Comparison of ENCODE assay signal across 10 cellular contexts in genomic region chr3:69161587-69162196, GRCh38. TPM values are rescaled to one million over a fixed set of nuclear protein-coding genes. Genes with fewer than 3 reads are reported as not detected.
DNase-seq lines count a peak whose midpoint lies in the region; FAIRE-seq and TF ChIP-seq lines count a peak whose summit lies in the region.
"Had no signal": no experiment of that assay in that cellular context is flagged by ENCODE, and none has a peak within 500 bp of the region (broad histone marks: within the 10 kb centered on the region; RNA-seq: fewer than 3 reads in every experiment).

No MANE protein-coding gene starts in this region.

- H4K12ac ChIP-seq in trophoblast cell (ENCODE audit: low read depth, low read length) = no peak overlapping the region

- peak; percentile 42 for DNase-seq in DMS53 (lab: John Stamatoyannopoulos, UW)
- no peak for DNase-seq in DMS53 treated with DMSO at 0.1 percent for 48 hours (lab: John Stamatoyannopoulos, UW; ENCODE audit: unreplicated experiment)
- DNase-seq in H54 (ENCODE audit: insufficient read length, low spot score) = no peak
- peak; percentile 51 for DNase-seq in NCI-H460 (ENCODE audit: extremely low read depth, low read depth)
- peak; percentile 13 for DNase-seq in activated T-helper 2 cell treated with anti-CD3 and anti-CD28 coated beads, Interferon-gamma antibody, Interleukin-2, Interleukin-4, amounts not matched to agents 10 μg/mL and 5 μg/mL and 100 μg/mL, durations not matched to agents 14 hours and 24 hours and 36 hours (ENCODE audit: low spot score)
- peak; percentile 45 for DNase-seq in glomerular visceral epithelial cell (ENCODE audit: extremely low spot score)
- peak; percentile 18 to 80 for DNase-seq in trophoblast cell
- no peak for DNase-seq in HuH-7.5 (ENCODE audit: low spot score)

- no peak overlapping the region for H2BK12ac ChIP-seq in trophoblast cell (ENCODE audit: low read length)

- no peak overlapping the region for H2AFZ ChIP-seq in trophoblast cell (ENCODE audit: insufficient read depth, low read length, poor library complexity)

- H4K8ac ChIP-seq in trophoblast cell (ENCODE audit: low read depth, low read length) = no peak overlapping the region

- H3K9me3 ChIP-seq in trophoblast cell (ENCODE audit: insufficient read depth, low read depth, low read length) = no peaks in the 10 kb centered on the region
- H3K9me3 ChIP-seq: BLaER1 treated with 17β-estradiol and CSF1 and Interleukin-3, amounts not matched to agents 10 nM and 100 nM had no signal

- H3K9ac ChIP-seq in trophoblast cell (ENCODE audit: low read length) = no peak overlapping the region
- H3K9ac ChIP-seq: BLaER1 treated with 17β-estradiol and CSF1 and Interleukin-3, amounts not matched to agents 10 nM and 100 nM had no signal

- peaks cover 7% of the 10 kb centered on the region for H3K27me3 Mint-ChIP-seq in activated T-helper 2 cell treated with anti-CD3 and anti-CD28 coated beads, Interferon-gamma antibody, Interleukin-2, Interleukin-4, amounts not matched to agents 10 μg/mL and 5 μg/mL and 100 μg/mL, durations not matched to agents 14 hours and 24 hours and 36 hours (ENCODE audit: low read depth)

- H3K79me1 ChIP-seq in trophoblast cell (ENCODE audit: low read length) = no peaks in the 10 kb centered on the region

- H3K27ac ChIP-seq in trophoblast cell (ENCODE audit: low read depth, low read length) = no peak overlapping the region
- H3K27ac ChIP-seq: BLaER1 treated with 17β-estradiol and CSF1 and Interleukin-3, amounts not matched to agents 10 nM and 100 nM had no signal

- H3K23ac ChIP-seq in trophoblast cell (ENCODE audit: low read length) = no peak overlapping the region

- no peaks in the 10 kb centered on the region for H3K79me2 ChIP-seq in trophoblast cell (ENCODE audit: control insufficient read depth, insufficient read depth, low read length, poor library complexity)

- H3K14ac ChIP-seq in trophoblast cell (ENCODE audit: low read length) = no peak overlapping the region

- H3K4me3 ChIP-seq in trophoblast cell (ENCODE audit: low read depth, low read length) = no peak overlapping the region
- H3K4me3 ChIP-seq: BLaER1 treated with 17β-estradiol and CSF1 and Interleukin-3, amounts not matched to agents 10 nM and 100 nM had no signal

- no CpG with 5 or more reads among the region's 4 CpGs for WGBS in trophoblast cell (ENCODE audit: extremely low coverage, insufficient coverage, insufficient read length)

- no peak overlapping the region for H3K4ac ChIP-seq in trophoblast cell (ENCODE audit: low read depth, low read length)

- FAIRE-seq in H54 (lab: Jason Lieb, UNC) = peak; percentile 69

- H3K18ac ChIP-seq in trophoblast cell (ENCODE audit: low read length) = no peak overlapping the region

- intact Hi-C loops in activated T-helper 2 cell treated with anti-CD3 and anti-CD28 coated beads, Interferon-gamma antibody, Interleukin-2, Interleukin-4, amounts not matched to agents 10 μg/mL and 5 μg/mL and 100 μg/mL, durations not matched to agents 14 hours and 24 hours and 36 hours (cut with micrococcal nuclease) = loop anchor here (1.0 to 5.0 kb wide), 5 partner anchors 36 to 509 kb away; partner anchors contain the start of gene LMOD3

- no peak overlapping the region for H3K4me3 Mint-ChIP-seq in activated T-helper 2 cell treated with anti-CD3 and anti-CD28 coated beads, Interferon-gamma antibody, Interleukin-2, Interleukin-4, amounts not matched to agents 10 μg/mL and 5 μg/mL and 100 μg/mL, durations not matched to agents 14 hours and 24 hours and 36 hours (ENCODE audit: low read depth)

- H4K91ac ChIP-seq in trophoblast cell (ENCODE audit: low read depth, low read length) = no peak overlapping the region

- no peaks in the 10 kb centered on the region for H3K36me3 ChIP-seq in trophoblast cell (ENCODE audit: control insufficient read depth in 1 of 2, insufficient read depth in 2 of 2, low read length in 2 of 2)

- no peak overlapping the region for H3K27ac Mint-ChIP-seq in activated T-helper 2 cell treated with anti-CD3 and anti-CD28 coated beads, Interferon-gamma antibody, Interleukin-2, Interleukin-4, amounts not matched to agents 10 μg/mL and 5 μg/mL and 100 μg/mL, durations not matched to agents 14 hours and 24 hours and 36 hours
- H3K27ac Mint-ChIP-seq: activated naive CD4-positive, alpha-beta T cell treated with anti-CD3 and anti-CD28 coated beads, Interleukin-2, amount 50 U/mL, for 72 hours had no signal

- no peaks in the 10 kb centered on the region for H3K27me3 ChIP-seq in trophoblast cell (ENCODE audit: insufficient read depth, low read length)
- H3K27me3 ChIP-seq: BLaER1 treated with 17β-estradiol and CSF1 and Interleukin-3, amounts not matched to agents 10 nM and 100 nM had no signal

- H2BK120ac ChIP-seq in trophoblast cell (ENCODE audit: insufficient read depth, low read length, poor library complexity) = no peak overlapping the region

- no peaks in the 10 kb centered on the region for H3K4me1 ChIP-seq in trophoblast cell (ENCODE audit: control insufficient read depth in 1 of 2, insufficient read depth in 2 of 2, low read length in 2 of 2)
- H3K4me1 ChIP-seq: BLaER1 treated with 17β-estradiol and CSF1 and Interleukin-3, amounts not matched to agents 10 nM and 100 nM had no signal

- H2BK5ac ChIP-seq in trophoblast cell (ENCODE audit: low read depth, low read length, poor library complexity) = no peak overlapping the region

- TF ChIP-seq POLR2A in H54 (IDR thresholded peaks at IDR 0.05; ENCODE audit: low read depth, low read length) = no peak

- H3K4me1 Mint-ChIP-seq in activated T-helper 2 cell treated with anti-CD3 and anti-CD28 coated beads, Interferon-gamma antibody, Interleukin-2, Interleukin-4, amounts not matched to agents 10 μg/mL and 5 μg/mL and 100 μg/mL, durations not matched to agents 14 hours and 24 hours and 36 hours (ENCODE audit: low read depth) = peaks cover 15% of the 10 kb centered on the region

- H3K36me3 Mint-ChIP-seq in activated T-helper 2 cell treated with anti-CD3 and anti-CD28 coated beads, Interferon-gamma antibody, Interleukin-2, Interleukin-4, amounts not matched to agents 10 μg/mL and 5 μg/mL and 100 μg/mL, durations not matched to agents 14 hours and 24 hours and 36 hours (ENCODE audit: low read depth) = peaks cover 2% of the 10 kb centered on the region
- H3K36me3 Mint-ChIP-seq: activated naive CD4-positive, alpha-beta T cell treated with anti-CD3 and anti-CD28 coated beads, Interleukin-2, amount 50 U/mL, for 72 hours had no signal

- H3K9me3 Mint-ChIP-seq in activated T-helper 2 cell treated with anti-CD3 and anti-CD28 coated beads, Interferon-gamma antibody, Interleukin-2, Interleukin-4, amounts not matched to agents 10 μg/mL and 5 μg/mL and 100 μg/mL, durations not matched to agents 14 hours and 24 hours and 36 hours = no peaks in the 10 kb centered on the region
- H3K9me3 Mint-ChIP-seq: activated naive CD4-positive, alpha-beta T cell treated with anti-CD3 and anti-CD28 coated beads, Interleukin-2, amount 50 U/mL, for 72 hours had no signal

- H3K4me2 ChIP-seq in trophoblast cell (ENCODE audit: low read length) = no peak overlapping the region
- H3K4me2 ChIP-seq: BLaER1 treated with 17β-estradiol and CSF1 and Interleukin-3, amounts not matched to agents 10 nM and 100 nM had no signal

- no peak overlapping the region for H2AK5ac ChIP-seq in trophoblast cell (ENCODE audit: low read length)

RNA-seq across cellular contexts. Expression of gene LMOD3, which starts 39.3 kb away (rescaled TPM):
- total RNA-seq in NCI-H460 (2014; rRNA removed; shearing (Covaris generic)) = 0.84 and 1.1 TPM in 2 replicates
- polyA plus RNA-seq in NCI-H460 (2014; cell fraction: nucleus; rRNA removed) = 0.17 TPM in 1 of 2 replicates, not detected in the other
- not detected in 2 replicates for total RNA-seq in activated T-helper 2 cell treated with anti-CD3 and anti-CD28 coated beads, Interferon-gamma antibody, Interleukin-2, Interleukin-4, amounts not matched to agents 10 μg/mL and 5 μg/mL and 100 μg/mL, durations not matched to agents 14 hours and 24 hours and 36 hours
- polyA plus RNA-seq in trophoblast cell (2013) = 0.01 TPM in 1 of 2 replicates, not detected in the other
- total RNA-seq: activated naive CD4-positive, alpha-beta T cell treated with anti-CD3 and anti-CD28 coated beads, Interleukin-2, amount 50 U/mL, for 72 hours had no signal

Comparison
In these comparisons a context has a peak if more than half of its experiments do, and no peak if none do; other contexts are left out.
1. DNase-seq: peak in DMS53 (single experiment), NCI-H460 (single experiment), activated T-helper 2 cell treated with anti-CD3 and anti-CD28 coated beads, Interferon-gamma antibody, Interleukin-2, Interleukin-4, amounts not matched to agents 10 μg/mL and 5 μg/mL and 100 μg/mL, durations not matched to agents 14 hours and 24 hours and 36 hours (single experiment), glomerular visceral epithelial cell (single experiment) and trophoblast cell (2 of 2); none in DMS53 treated with DMSO at 0.1 percent for 48 hours (single experiment), H54 (single experiment) and HuH-7.5 (single experiment).